ENCODE assay signal across 11 cellular contexts in genomic region chr10:106935978-106936451, GRCh38.
A peak's percentile ranks its signal among the peaks of the same experiment; 100 is the strongest.
DNase-seq lines count a peak whose midpoint lies in the region; ATAC-seq and TF ChIP-seq lines count a peak whose summit lies in the region.
"Had no signal": no experiment of that assay in that cellular context is flagged by ENCODE, and none has a peak within 500 bp of the region (broad histone marks: within the 10 kb centered on the region; RNA-seq: fewer than 3 reads in every experiment).

No MANE protein-coding gene starts in this region.

- H3K27me3 ChIP-seq in CD4-positive, alpha-beta T cell (ENCODE audit: control insufficient read depth, insufficient read depth, low read length): no peaks in the 10 kb centered on the region

- no peaks in the 10 kb centered on the region for H3K27me3 Mint-ChIP-seq in CD4-positive, alpha-beta T cell
- H3K27me3 Mint-ChIP-seq: stimulated activated naive CD8-positive, alpha-beta T cell treated with anti-CD3 and anti-CD28 coated beads, Interleukin-15, Interleukin-2, amounts not matched to agents 100 ng/mL and 50 ng/mL, for 24 hours had no signal

- TF ChIP-seq CTCF in GM12865 (IDR thresholded peaks at IDR 0.05; ENCODE audit: insufficient read depth, low read depth, low read length, missing control alignments) (no peak), GM20000 (IDR thresholded peaks at IDR 0.05; ENCODE audit: extremely low read depth, missing control alignments) (no peak)
- TF ChIP-seq CTCF in CD4-positive, alpha-beta T cell (IDR thresholded peaks at IDR 0.05): no peak

- DNase-seq in GM12865 (ENCODE audit: low read depth): peak; percentile 87
- peak; percentile 53 for DNase-seq in GM20000 (ENCODE audit: low spot score)
- peak; percentile 35 for DNase-seq in SKM-1 (lab: John Stamatoyannopoulos, UW; ENCODE audit: unreplicated experiment)
- DNase-seq in NCI-H524 treated with DMSO at 0.1 percent for 48 hours (lab: John Stamatoyannopoulos, UW): no peak
- no peak for DNase-seq in NCI-H128 (lab: John Stamatoyannopoulos, UW; ENCODE audit: unreplicated experiment)
- no peak for DNase-seq in CD4-positive, alpha-beta T cell
- no peak for DNase-seq in stimulated activated CD4-positive, alpha-beta T cell treated with anti-CD3 and anti-CD28 coated beads, Interleukin-2, amount 100 ng/mL, for 24 hours
- DNase-seq: CD8-positive, alpha-beta T cell had no signal

- no peaks in the 10 kb centered on the region for H3K4me1 Mint-ChIP-seq in CD4-positive, alpha-beta T cell (ENCODE audit: low read depth)

- no peak overlapping the region for H3K4me3 ChIP-seq in GM12865 (ENCODE audit: low read depth, low read length)

- no peaks in the 10 kb centered on the region for H3K36me3 Mint-ChIP-seq in CD4-positive, alpha-beta T cell (ENCODE audit: low read depth)
- H3K36me3 Mint-ChIP-seq: CD8-positive, alpha-beta T cell had no signal

- H3K27ac ChIP-seq in CD4-positive, alpha-beta T cell (ENCODE audit: low read depth, low read length): no peak overlapping the region
- H3K27ac ChIP-seq: HL-60 had no signal

- no peak overlapping the region for H3K27ac Mint-ChIP-seq in CD4-positive, alpha-beta T cell
- H3K27ac Mint-ChIP-seq: CD8-positive, alpha-beta T cell; stimulated activated naive CD8-positive, alpha-beta T cell treated with anti-CD3 and anti-CD28 coated beads, Interleukin-15, Interleukin-2, amounts not matched to agents 100 ng/mL and 50 ng/mL, for 24 hours had no signal

- POLR2A ChIA-PET in CD4-positive, alpha-beta T cell (lab: Charles Lee): no interaction called here

- intact Hi-C loops in CD4-positive, alpha-beta T cell (cut with DNase I, micrococcal nuclease): no loop called here

- H3K9me3 ChIP-seq in CD4-positive, alpha-beta T cell (ENCODE audit: control insufficient read depth, low read length): no peaks in the 10 kb centered on the region

- CTCF ChIA-PET in CD4-positive, alpha-beta T cell (lab: Charles Lee): no interaction called here

- H3K9me3 Mint-ChIP-seq in CD4-positive, alpha-beta T cell: peaks cover 4% of the 10 kb centered on the region

- peak; percentile 68 for ATAC-seq in HG03103 (IDR thresholded peaks at IDR 0.05; ENCODE audit: low read depth, unreplicated experiment)
- ATAC-seq in CD4-positive, alpha-beta T cell (ENCODE audit: poor library complexity): no peak
- ATAC-seq: CD8-positive, alpha-beta T cell had no signal

- H3K4me3 Mint-ChIP-seq in CD4-positive, alpha-beta T cell: no peak overlapping the region
- H3K4me3 Mint-ChIP-seq: CD8-positive, alpha-beta T cell; stimulated activated naive CD8-positive, alpha-beta T cell treated with anti-CD3 and anti-CD28 coated beads, Interleukin-15, Interleukin-2, amounts not matched to agents 100 ng/mL and 50 ng/mL, for 24 hours had no signal

Comparison
In these comparisons a context has a peak if more than half of its experiments do, and no peak if none do; other contexts are left out.
1. DNase-seq: peak in GM12865 (single experiment), GM20000 (single experiment) and SKM-1 (single experiment); none in NCI-H524 treated with DMSO at 0.1 percent for 48 hours (single experiment), NCI-H128 (single experiment), CD4-positive, alpha-beta T cell (0 of 10) and stimulated activated CD4-positive, alpha-beta T cell treated with anti-CD3 and anti-CD28 coated beads, Interleukin-2, amount 100 ng/mL, for 24 hours (0 of 2).